In genomic region chr2:218395826-218396687, GRCh38 we compare ENCODE assay signal across 1 cellular context.
TF ChIP-seq lines count a peak whose summit lies in the region.

No MANE protein-coding gene starts in this region.

TF ChIP-seq in K562, 482 proteins besides CTCF, POLR2A, EP300 and RAD21 (continued from another document and continues in another):
- TF ChIP-seq ZBTB9 (CRISPR knock-in tag; IDR thresholded peaks at IDR 0.05), result 0 out of 2 replicates have a peak, but pooled peaks have one; percentile 18
- TF ChIP-seq MTA3 (IDR thresholded peaks at IDR 0.05; ENCODE audit: borderline replicate concordance), result 0 out of 2 replicates have a peak, but pooled peaks have one; percentile 19
- TF ChIP-seq ESRRA (IDR thresholded peaks at IDR 0.05; ENCODE audit: borderline replicate concordance, low read depth), result peak; percentile 69
- TF ChIP-seq ELK3 (CRISPR knock-in tag; IDR thresholded peaks at IDR 0.05), result no peak
- TF ChIP-seq CCNT2 (IDR thresholded peaks at IDR 0.05; ENCODE audit: borderline replicate concordance, extremely low read depth, insufficient read length, low read depth, low read length), result peak; percentile 96
- 0 out of 2 replicates have a peak, but pooled peaks have one; percentile 30 for TF ChIP-seq ZFP1 (CRISPR knock-in tag; IDR thresholded peaks at IDR 0.05)
- TF ChIP-seq SRSF7 (optimal IDR thresholded peaks at IDR 0.05; ENCODE audit: low read depth, low read length), result no peak
- no peak for TF ChIP-seq ZBTB43 (CRISPR knock-in tag; IDR thresholded peaks at IDR 0.05)
- TF ChIP-seq MYNN (IDR thresholded peaks at IDR 0.05), result peak; percentile 44
- TF ChIP-seq MYNN (CRISPR knock-in tag; IDR thresholded peaks at IDR 0.05), result no peak
- no peak for TF ChIP-seq ZNF324 (CRISPR knock-in tag; IDR thresholded peaks at IDR 0.05)
- peak; percentile 87 for TF ChIP-seq ARID4B (CRISPR knock-in tag; IDR thresholded peaks at IDR 0.05)
- peak; percentile 20 for TF ChIP-seq RBBP5 (IDR thresholded peaks at IDR 0.05; ENCODE audit: borderline replicate concordance, insufficient read depth, low read length, poor library complexity, severe bottlenecking)
- TF ChIP-seq E2F8 (IDR thresholded peaks at IDR 0.05; ENCODE audit: low read depth, partially characterized antibody), result peak; percentile 11
- peak; percentile 75 for TF ChIP-seq ZNF143 (CRISPR knock-in tag; IDR thresholded peaks at IDR 0.05)
- TF ChIP-seq ZNF232 (CRISPR knock-in tag; IDR thresholded peaks at IDR 0.05), result peak; percentile 31; the same call in 1 of the 2 replicates
- 0 out of 2 replicates have a peak, but pooled peaks have one; percentile 29 for TF ChIP-seq JUND (IDR thresholded peaks at IDR 0.05; ENCODE audit: borderline replicate concordance, low read depth, low read length)
- no peak; the same call in 2 of the 3 replicates for TF ChIP-seq JUND (tag; IDR thresholded peaks at IDR 0.05; ENCODE audit: borderline replicate concordance, low read depth, low read length)
- no peak for TF ChIP-seq CCAR2 (IDR thresholded peaks at IDR 0.05; ENCODE audit: low read depth, low read length)
- TF ChIP-seq NEUROD1 (IDR thresholded peaks at IDR 0.05; ENCODE audit: borderline replicate concordance, low read depth, low read length, partially characterized antibody), result peak; percentile 94
- peak; percentile 67 for TF ChIP-seq ZFX (CRISPR knock-in tag; IDR thresholded peaks at IDR 0.05)
- TF ChIP-seq NFE2L1 (tag; IDR thresholded peaks at IDR 0.05; ENCODE audit: borderline replicate concordance, low read depth), result no peak
- 0 out of 2 replicates have a peak, but pooled peaks have one; percentile 20 for TF ChIP-seq TARDBP (IDR thresholded peaks at IDR 0.05)
- no peak for TF ChIP-seq ZNF282 (CRISPR knock-in tag; IDR thresholded peaks at IDR 0.05)
- no peak; the same call in 1 of the 2 replicates for TF ChIP-seq FOXJ2 (tag; IDR thresholded peaks at IDR 0.05)
- no peak for TF ChIP-seq THRA (IDR thresholded peaks at IDR 0.05)
- TF ChIP-seq ZSCAN32 (CRISPR knock-in tag; IDR thresholded peaks at IDR 0.05), result no peak
- peak; percentile 85 for TF ChIP-seq LCOR (CRISPR knock-in tag; IDR thresholded peaks at IDR 0.05)
- peak; percentile 31; the same call in 1 of the 2 replicates for TF ChIP-seq MEF2A (IDR thresholded peaks at IDR 0.05; ENCODE audit: control insufficient read depth, low read depth, low read length)
- peak; percentile 82 to 85; a peak in 3 of 4 replicates for TF ChIP-seq FOXK2 (conservative IDR thresholded peaks at IDR 0.05 in 1 of 2, IDR thresholded peaks at IDR 0.05 in 1 of 2; ENCODE audit: low read depth in 2 of 2)
- no peak for TF ChIP-seq POLR2B (IDR thresholded peaks at IDR 0.05; ENCODE audit: low read depth, partially characterized antibody)
- TF ChIP-seq OTX1 (CRISPR knock-in tag; IDR thresholded peaks at IDR 0.05), result no peak
- TF ChIP-seq BRD9 (IDR thresholded peaks at IDR 0.05; ENCODE audit: low read depth, partially characterized antibody), result peak; percentile 62
- TF ChIP-seq PHF21A (IDR thresholded peaks at IDR 0.05; ENCODE audit: borderline replicate concordance, low read depth), result 0 out of 2 replicates have a peak, but pooled peaks have one; percentile 79
- TF ChIP-seq NR2C2 (CRISPR knock-in tag; IDR thresholded peaks at IDR 0.05), result peak; percentile 17; the same call in 1 of the 2 replicates
- TF ChIP-seq NR2C2 (tag; IDR thresholded peaks at IDR 0.05), result peak; percentile 18; the same call in 1 of the 2 replicates
- peak in 1 of 2 experiments; percentile 77; a peak in 1 of 4 replicates for TF ChIP-seq TBL1XR1 (IDR thresholded peaks at IDR 0.05; ENCODE audit: low read length in 2 of 2)
